9 cellular contexts compared by ENCODE assay signal in genomic region chr7:130273863-130274262, GRCh38. TPM values are rescaled to one million over a fixed set of nuclear protein-coding genes. Genes with fewer than 3 reads are reported as not detected.
DNase-seq lines count a peak whose midpoint lies in the region; ATAC-seq and TF ChIP-seq lines count a peak whose summit lies in the region.
"Had no signal": no experiment of that assay in that cellular context is flagged by ENCODE, and none has a peak within 500 bp of the region (broad histone marks: within the 10 kb centered on the region; RNA-seq: fewer than 3 reads in every experiment).

No MANE protein-coding gene starts in this region.

- POLR2A ChIA-PET in naive thymus-derived CD8-positive, alpha-beta T cell (lab: Charles Lee): interaction anchor here (0.8 kb wide), 1 partner anchor 94 kb away, joined by 4 read pairs; no protein-coding TSS in a partner anchor

- H3K4me1 Mint-ChIP-seq in naive thymus-derived CD8-positive, alpha-beta T cell: peaks cover 3 to 15% (median 9%) of the 10 kb centered on the region in 4 donors

- intact Hi-C loops in colonic mucosa (cut with DNase I): no loop called here
- intact Hi-C loops in esophagus squamous epithelium (cut with DNase I): no loop called here

- in situ Hi-C loops in brain microvascular endothelial cell (cut with HindIII; ENCODE audit: low pct_ligation_motif_present, low sequenced_read_pairs): no loop called here

- 45 to 54% methylated on average over 11 of the region's 11 CpGs for whole genome bisulfite sequencing in esophagus squamous epithelium, 2 donors

- H3K4me1 ChIP-seq in colonic mucosa (no peaks in the 10 kb centered on the region), esophagus squamous epithelium (peaks cover 7 to 28% (median 9%) of the 10 kb centered on the region in 3 donors)

- H3K36me3 ChIP-seq in colonic mucosa: no peaks in the 10 kb centered on the region
- H3K36me3 ChIP-seq in brain microvascular endothelial cell (replicated peaks): no peaks in the 10 kb centered on the region
- H3K36me3 ChIP-seq in esophagus squamous epithelium: no peaks in the 10 kb centered on the region

- ATAC-seq in naive thymus-derived CD8-positive, alpha-beta T cell: no peak

- peaks cover 0 to 5% (median 0%) of the 10 kb centered on the region in 5 donors for H3K27me3 Mint-ChIP-seq in naive thymus-derived CD8-positive, alpha-beta T cell

- no peak overlapping the region for H3K9ac ChIP-seq in colonic mucosa (ENCODE audit: low read depth in 2 of 2, low read length in 2 of 2)

- TF ChIP-seq POLR2A in esophagus squamous epithelium (IDR thresholded peaks at IDR 0.05): no peak

- H3K36me3 Mint-ChIP-seq in naive thymus-derived CD8-positive, alpha-beta T cell: no peaks in the 10 kb centered on the region

- no peaks in the 10 kb centered on the region for H3K9me3 Mint-ChIP-seq in naive thymus-derived CD8-positive, alpha-beta T cell

- H3K4me3 ChIP-seq in colonic mucosa: no peak overlapping the region
- no peak overlapping the region for H3K4me3 ChIP-seq in brain microvascular endothelial cell (ENCODE audit: low read depth, low read length)
- H3K4me3 ChIP-seq in esophagus squamous epithelium: peak overlapping the region in 1 of 4 donors; percentile 19

- H3K27me3 ChIP-seq in colonic mucosa: no peaks in the 10 kb centered on the region
- no peaks in the 10 kb centered on the region for H3K27me3 ChIP-seq in brain microvascular endothelial cell (replicated peaks)
- peaks cover 0 to 5% (median 0%) of the 10 kb centered on the region in 4 donors for H3K27me3 ChIP-seq in esophagus squamous epithelium

- TF ChIP-seq CTCF in colonic mucosa (IDR thresholded peaks at IDR 0.05): no peak
- TF ChIP-seq CTCF in brain microvascular endothelial cell (IDR thresholded peaks at IDR 0.05; ENCODE audit: low read depth, low read length, missing control alignments): no peak
- TF ChIP-seq CTCF in esophagus squamous epithelium (IDR thresholded peaks at IDR 0.05): no peak

- DNase-seq in DMS 273 (lab: John Stamatoyannopoulos, UW; ENCODE audit: unreplicated experiment) (peak; percentile 96), NCI-H146 treated with DMSO at 0.1 percent for 48 hours (lab: John Stamatoyannopoulos, UW; ENCODE audit: unreplicated experiment) (peak; percentile 30), colonic mucosa (peak; percentile 19), brain microvascular endothelial cell (no peak), esophagus squamous epithelium (lab: John Stamatoyannopoulos, UW) (no peak), UCSD-AML1 (lab: John Stamatoyannopoulos, UW; ENCODE audit: unreplicated experiment) (no peak)
- no peak for DNase-seq in naive thymus-derived CD8-positive, alpha-beta T cell
- DNase-seq in effector CD4-positive, alpha-beta T cell: no peak
- DNase-seq: activated naive CD4-positive, alpha-beta T cell treated with Interleukin-2 at 50 U/mL for 16 hours had no signal

- peak overlapping the region; percentile 65 to 92 (median 82) for H3K4me3 Mint-ChIP-seq in naive thymus-derived CD8-positive, alpha-beta T cell

- H3K27ac ChIP-seq in colonic mucosa (no peak overlapping the region), brain microvascular endothelial cell (no peak overlapping the region), esophagus squamous epithelium (no peak overlapping the region)

- H3K9me3 ChIP-seq in colonic mucosa (no peaks in the 10 kb centered on the region), esophagus squamous epithelium (no peaks in the 10 kb centered on the region)

- peak overlapping the region in 6 of 10 donors; percentile 15 to 87 (median 66) for H3K27ac Mint-ChIP-seq in naive thymus-derived CD8-positive, alpha-beta T cell

RNA-seq across cellular contexts. Expression of gene CPA2, which starts 7.2 kb away (rescaled TPM):
- 1 to 10 TPM in 1 of 2 donors, under 1 TPM in 1; 0.48 to 5.2 TPM for total RNA-seq in colonic mucosa
- not detected for total RNA-seq in naive thymus-derived CD8-positive, alpha-beta T cell
- polyA plus RNA-seq in naive thymus-derived CD8-positive, alpha-beta T cell: not detected
- not detected for total RNA-seq in esophagus squamous epithelium

RNA-seq across cellular contexts. Expression of gene CPA4, which starts 19.1 kb away (rescaled TPM):
- total RNA-seq in colonic mucosa: not detected
- total RNA-seq in naive thymus-derived CD8-positive, alpha-beta T cell: not detected
- not detected for polyA plus RNA-seq in naive thymus-derived CD8-positive, alpha-beta T cell
- 10 to 100 TPM in 2 of 4 donors, 1 to 10 TPM in 2; 5.3 to 12.3 (median 9.6) TPM for total RNA-seq in esophagus squamous epithelium

Comparison
In these comparisons a context has a peak if more than half of its experiments do, and no peak if none do; other contexts are left out.
1. DNase-seq: peak in DMS 273 (single experiment), NCI-H146 treated with DMSO at 0.1 percent for 48 hours (single experiment) and colonic mucosa (single experiment); none in naive thymus-derived CD8-positive, alpha-beta T cell (0 of 10), brain microvascular endothelial cell (single experiment), esophagus squamous epithelium (single experiment), UCSD-AML1 (single experiment) and effector CD4-positive, alpha-beta T cell (single experiment).
2. RNA of gene CPA4, which starts 19.1 kb away (total RNA-seq): 5.3 to 12.3 TPM in esophagus squamous epithelium; not detected in colonic mucosa and not detected in naive thymus-derived CD8-positive, alpha-beta T cell; every median in the first group is over 4 times any median in the second.